ENCODE assay signal across 23 cellular contexts in the genomic region with DNA sequence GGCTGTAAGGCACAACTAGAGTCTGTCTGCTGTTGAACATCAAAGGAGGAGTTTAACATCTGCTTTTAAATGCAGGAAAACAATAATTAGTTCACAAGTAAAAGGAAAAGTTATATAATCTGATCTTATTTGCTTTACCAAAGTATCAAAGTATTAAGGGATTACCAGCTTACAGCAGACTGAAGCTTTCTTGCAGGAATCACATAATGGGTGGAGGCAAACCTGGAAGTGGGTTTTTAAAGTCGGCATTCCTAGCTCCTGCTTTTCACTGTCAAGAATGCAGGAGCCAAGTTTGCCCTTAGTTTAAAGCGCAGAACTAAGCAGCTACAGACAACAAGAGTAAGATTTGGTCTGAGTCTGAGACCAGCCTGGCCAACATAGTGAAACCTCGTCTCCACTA.
"Had no signal": no experiment of that assay in that cellular context is flagged by ENCODE, and none has a peak within 500 bp of the region (broad histone marks: within the 10 kb centered on the region; RNA-seq: fewer than 3 reads in every experiment).

No MANE protein-coding gene starts in this region.

- H3K27ac ChIP-seq: coronary artery, esophagus muscularis mucosa, foreskin keratinocyte, lower lobe of right lung, neutrophil, pancreas, right lobe of liver, thoracic aorta, transverse colon, upper lobe of right lung, uterus had no signal

- H3K36me3 Mint-ChIP-seq: naive thymus-derived CD8-positive, alpha-beta T cell; stimulated activated naive B cell treated with anti-CD40 and anti-IgM and Interleukin-4, amounts not matched to agents 10 μg/mL and 1 μg/mL and 100 μg/mL, for 72 hours had no signal

- H3K4me1 ChIP-seq: lower lobe of right lung, pancreas, right lobe of liver, transverse colon, upper lobe of right lung, uterus had no signal

- ATAC-seq: foreskin keratinocyte; left ventricle myocardium superior; lower lobe of right lung; naive thymus-derived CD8-positive, alpha-beta T cell; pancreas; right lobe of liver; stimulated activated naive B cell treated with anti-CD40 and anti-IgM and Interleukin-4, amounts not matched to agents 10 μg/mL and 1 μg/mL and 100 μg/mL, for 72 hours; upper lobe of right lung had no signal

- H3K9me3 ChIP-seq: lower lobe of right lung, neutrophil, pancreas, right lobe of liver, thoracic aorta, transverse colon, upper lobe of right lung, uterus had no signal

- H3K27ac Mint-ChIP-seq: naive thymus-derived CD8-positive, alpha-beta T cell; stimulated activated naive B cell treated with anti-CD40 and anti-IgM and Interleukin-4, amounts not matched to agents 10 μg/mL and 1 μg/mL and 100 μg/mL, for 72 hours; stimulated activated naive CD8-positive, alpha-beta T cell treated with anti-CD3 and anti-CD28 coated beads, Interleukin-15, Interleukin-2, amounts not matched to agents 100 ng/mL and 50 ng/mL, for 24 hours had no signal

- DNase-seq: dermis blood vessel endothelial cell; effector memory CD4-positive, alpha-beta T cell; foreskin keratinocyte; head of caudate nucleus; left ventricle myocardium superior; lower lobe of right lung; naive thymus-derived CD8-positive, alpha-beta T cell; pancreas; retina; right lobe of liver; small intestine; stimulated activated CD4-positive, alpha-beta T cell treated with anti-CD3 and anti-CD28 coated beads, Interleukin-15, amount 100 ng/mL, for 24 hours; stimulated activated CD4-positive, alpha-beta T cell treated with anti-CD3 and anti-CD28 coated beads, Interleukin-2, amount 100 ng/mL, for 48 hours; stimulated activated naive B cell treated with anti-CD40 and anti-IgM and Interleukin-4, amounts not matched to agents 10 μg/mL and 1 μg/mL and 100 μg/mL, for 72 hours; transverse colon; upper lobe of right lung; uterus had no signal

- H3K4me1 Mint-ChIP-seq: naive thymus-derived CD8-positive, alpha-beta T cell; neural crest cell; stimulated activated naive B cell treated with anti-CD40 and anti-IgM and Interleukin-4, amounts not matched to agents 10 μg/mL and 1 μg/mL and 100 μg/mL, for 72 hours had no signal

- H3K9me3 Mint-ChIP-seq: neural crest cell; stimulated activated naive B cell treated with anti-CD40 and anti-IgM and Interleukin-4, amounts not matched to agents 10 μg/mL and 1 μg/mL and 100 μg/mL, for 72 hours had no signal

- H3K36me3 ChIP-seq: esophagus muscularis mucosa, lower lobe of right lung, neutrophil, pancreas, right lobe of liver, thoracic aorta, transverse colon, upper lobe of right lung, uterus had no signal

- H3K4me3 Mint-ChIP-seq: naive thymus-derived CD8-positive, alpha-beta T cell; neural crest cell; stimulated activated naive B cell treated with anti-CD40 and anti-IgM and Interleukin-4, amounts not matched to agents 10 μg/mL and 1 μg/mL and 100 μg/mL, for 72 hours; stimulated activated naive CD8-positive, alpha-beta T cell treated with anti-CD3 and anti-CD28 coated beads, Interleukin-15, Interleukin-2, amounts not matched to agents 100 ng/mL and 50 ng/mL, for 24 hours had no signal

- H3K4me3 ChIP-seq: coronary artery, esophagus muscularis mucosa, lower lobe of right lung, pancreas, right lobe of liver, thoracic aorta, transverse colon, upper lobe of right lung, uterus had no signal

- H3K27me3 ChIP-seq: esophagus muscularis mucosa, foreskin keratinocyte, neutrophil, pancreas, right lobe of liver, transverse colon, upper lobe of right lung, uterus had no signal
